Comparison of ENCODE assay signal across 8 cellular contexts in the genomic region with DNA sequence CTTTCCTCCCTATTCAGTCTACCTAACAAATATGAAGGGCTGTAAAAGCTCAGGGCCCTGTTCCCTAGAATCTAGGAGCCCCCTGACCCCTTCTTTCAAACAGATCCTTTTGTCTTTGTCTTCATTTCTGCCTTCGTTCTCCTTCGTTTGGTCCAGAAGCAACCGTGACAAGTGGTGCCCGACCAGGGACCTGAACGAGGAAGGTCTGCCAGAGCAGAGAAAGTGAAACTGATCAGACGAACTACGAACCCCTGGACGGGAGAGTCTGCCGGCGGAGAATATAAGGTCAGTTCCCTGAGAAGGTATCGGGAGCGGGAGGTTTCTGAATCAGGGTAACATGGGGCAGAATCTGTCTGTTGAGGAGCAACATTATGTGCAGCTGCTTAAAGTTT. TPM values are rescaled to one million over a fixed set of nuclear protein-coding genes. Genes with fewer than 3 reads are reported as not detected.
DNase-seq lines count a peak whose midpoint lies in the region; ATAC-seq, FAIRE-seq and TF ChIP-seq lines count a peak whose summit lies in the region.

No MANE protein-coding gene starts in this region.

- peak; percentile 69 for FAIRE-seq in GM18507 (lab: Jason Lieb, UNC)

- no peak overlapping the region for H2BK12ac ChIP-seq in trophoblast cell (ENCODE audit: low read length)

- H3K36me3 ChIP-seq in Panc1 (ENCODE audit: control insufficient read depth, insufficient read depth, low read length) (peaks cover 35% of the 10 kb centered on the region), trophoblast cell (ENCODE audit: control insufficient read depth in 1 of 2, insufficient read depth in 2 of 2, low read length in 2 of 2) (peaks cover 11 to 29% of the 10 kb centered on the region in 2 experiments)

- intact Hi-C loops in Panc1 (cut with micrococcal nuclease; ENCODE audit: unreplicated experiment): no loop called here

- H3K4me3 ChIP-seq in Panc1 (ENCODE audit: low read depth in 2 of 2, low read length in 2 of 2): peak overlapping the region; percentile 89 to 95
- peak overlapping the region; percentile 75 for H3K4me3 ChIP-seq in epithelial cell of proximal tubule (ENCODE audit: low read depth, low read length)
- peak overlapping the region; percentile 96 for H3K4me3 ChIP-seq in trophoblast cell (ENCODE audit: low read depth, low read length)

- H2AK5ac ChIP-seq in trophoblast cell (ENCODE audit: low read length): no peak overlapping the region

- H3K4me1 ChIP-seq in Panc1 (ENCODE audit: control insufficient read depth, insufficient read depth, low read length): peaks cover 14% of the 10 kb centered on the region
- H3K4me1 ChIP-seq in trophoblast cell (ENCODE audit: control insufficient read depth in 1 of 2, insufficient read depth in 2 of 2, low read length in 2 of 2): peaks cover 2 to 3% of the 10 kb centered on the region in 2 experiments

- POLR2A ChIA-PET in Panc1 (lab: Charles Lee): interaction anchor here (0.6 kb wide), 1 partner anchor 65 kb away, joined by 6 read pairs; no protein-coding TSS in a partner anchor

- H3K9ac ChIP-seq in trophoblast cell (ENCODE audit: low read length): no peak overlapping the region

- H3K18ac ChIP-seq in trophoblast cell (ENCODE audit: low read length): peak overlapping the region; percentile 69

- no CpG with 5 or more reads among the region's 12 CpGs for WGBS in trophoblast cell (ENCODE audit: extremely low coverage, insufficient coverage, insufficient read length)

- H3K9me3 ChIP-seq in Panc1 (ENCODE audit: control insufficient read depth, insufficient read depth, low read depth, low read length) (0 out of 2 replicates have a peak, but pooled peaks cover 6% of the 10 kb centered on the region), trophoblast cell (ENCODE audit: insufficient read depth, low read depth, low read length) (peaks cover 4% of the 10 kb centered on the region)

- peak overlapping the region; percentile 70 for H3K4me2 ChIP-seq in trophoblast cell (ENCODE audit: low read length)

- no peak overlapping the region for H2BK120ac ChIP-seq in trophoblast cell (ENCODE audit: insufficient read depth, low read length, poor library complexity)

- H2AFZ ChIP-seq in trophoblast cell (ENCODE audit: insufficient read depth, low read length, poor library complexity): no peak overlapping the region

- in situ Hi-C loops in Panc1 (cut with HindIII; ENCODE audit: low pct_unique_long_range_greater_than_20kb, low sequenced_read_pairs): no loop called here

- TF ChIP-seq CTCF in Panc1 (IDR thresholded peaks at IDR 0.05) (no peak), epithelial cell of proximal tubule (conservative IDR thresholded peaks at IDR 0.05; ENCODE audit: low read depth, low read length) (no peak)

- H4K12ac ChIP-seq in trophoblast cell (ENCODE audit: low read depth, low read length): no peak overlapping the region

- H3K79me1 ChIP-seq in trophoblast cell (ENCODE audit: low read length): peaks cover 3% of the 10 kb centered on the region

- DNase-seq in GM18507 (ENCODE audit: extremely low spot score, insufficient read length, low read depth) (no peak), Panc1 (ENCODE audit: low read depth, low spot score) (no peak), epithelial cell of proximal tubule (ENCODE audit: low read depth) (no peak), trophoblast cell (no peak), NCI-H1694 (lab: John Stamatoyannopoulos, UW) (no peak), NCI-H128 (lab: John Stamatoyannopoulos, UW; ENCODE audit: unreplicated experiment) (no peak), COR-L47 (lab: John Stamatoyannopoulos, UW) (no peak)
- DNase-seq in activated CD4-positive, alpha-beta T cell treated with anti-CD3 and anti-CD28 coated beads for 4 hours: no peak

- no peak overlapping the region for H4K8ac ChIP-seq in trophoblast cell (ENCODE audit: low read depth, low read length)

- H3K14ac ChIP-seq in trophoblast cell (ENCODE audit: low read length): no peak overlapping the region

- peaks cover 3% of the 10 kb centered on the region for H3K79me2 ChIP-seq in trophoblast cell (ENCODE audit: control insufficient read depth, insufficient read depth, low read length, poor library complexity)

- no peak overlapping the region for H4K91ac ChIP-seq in trophoblast cell (ENCODE audit: low read depth, low read length)

- no TSS peak for BruUV-seq in Panc1 (replicated peaks; lab: Mats Ljungman, UMichigan)

- no peak for ATAC-seq in Panc1

- no peak overlapping the region for H3K23ac ChIP-seq in trophoblast cell (ENCODE audit: low read length)

- no peaks in the 10 kb centered on the region for H3K27me3 ChIP-seq in Panc1 (ENCODE audit: control insufficient read depth, insufficient read depth, low read length)
- H3K27me3 ChIP-seq in trophoblast cell (ENCODE audit: insufficient read depth, low read length): no peaks in the 10 kb centered on the region

- CTCF ChIA-PET in Panc1 (lab: Charles Lee): interaction anchor here (0.8 kb wide), 1 partner anchor 29 kb away, joined by 3 read pairs; no protein-coding TSS in a partner anchor

- no peak overlapping the region for H3K4ac ChIP-seq in trophoblast cell (ENCODE audit: low read depth, low read length)

- no peak overlapping the region for H2BK5ac ChIP-seq in trophoblast cell (ENCODE audit: low read depth, low read length, poor library complexity)

- H3K27ac ChIP-seq in Panc1 (ENCODE audit: low read length): peak overlapping the region; percentile 91
- H3K27ac ChIP-seq in trophoblast cell (ENCODE audit: low read depth, low read length): no peak overlapping the region

RNA-seq across cellular contexts. Expression of a gene that starts 0.8 kb away (rescaled TPM):
- 84.0 TPM for total RNA-seq in Panc1 (2021; ENCODE audit: unreplicated experiment)
- polyA plus RNA-seq in Panc1 (2012; ENCODE audit: insufficient read length): 93.9 TPM
- total RNA-seq in epithelial cell of proximal tubule: 40.4 and 51.0 TPM in 2 replicates
- polyA plus RNA-seq in trophoblast cell (2013): 35.7 and 37.2 TPM in 2 replicates

RNA-seq across cellular contexts. Expression of a gene that starts 20.9 kb away (rescaled TPM):
- total RNA-seq in Panc1 (2021; ENCODE audit: unreplicated experiment): 6.6 TPM
- polyA plus RNA-seq in Panc1 (2012; ENCODE audit: insufficient read length): 3.2 TPM
- 1.3 and 1.9 TPM in 2 replicates for total RNA-seq in epithelial cell of proximal tubule
- 2.4 and 2.7 TPM in 2 replicates for polyA plus RNA-seq in trophoblast cell (2013)

RNA-seq across cellular contexts. Expression of a gene that starts 27.2 kb away (rescaled TPM):
- total RNA-seq in Panc1 (2021; ENCODE audit: unreplicated experiment) (12.6 TPM), epithelial cell of proximal tubule (4.2 and 4.5 TPM in 2 replicates)
- polyA plus RNA-seq in Panc1 (2012; ENCODE audit: insufficient read length): 1.8 TPM
- 4.0 and 4.1 TPM in 2 replicates for polyA plus RNA-seq in trophoblast cell (2013)

RNA-seq across cellular contexts. Expression of a gene that starts 47.4 kb away (rescaled TPM):
- total RNA-seq in Panc1 (2021; ENCODE audit: unreplicated experiment) (47.4 TPM), epithelial cell of proximal tubule (2.7 and 20.1 TPM in 2 replicates)
- 114 TPM for polyA plus RNA-seq in Panc1 (2012; ENCODE audit: insufficient read length)
- 5.4 and 6.9 TPM in 2 replicates for polyA plus RNA-seq in trophoblast cell (2013)

RNA-seq across cellular contexts. Expression of a gene that starts 56.6 kb away (rescaled TPM):
- total RNA-seq in Panc1 (2021; ENCODE audit: unreplicated experiment) (1.9 TPM), epithelial cell of proximal tubule (0.06 and 0.14 TPM in 2 replicates)
- 4.0 TPM for polyA plus RNA-seq in Panc1 (2012; ENCODE audit: insufficient read length)
- polyA plus RNA-seq in trophoblast cell (2013): 0.61 and 0.68 TPM in 2 replicates
